3 cellular contexts compared by ENCODE assay signal in genomic region chr6:104896914-104897313, GRCh38.
TF ChIP-seq lines count a peak whose summit lies in the region.

No MANE protein-coding gene starts in this region.

TF ChIP-seq in SK-N-SH, 30 proteins besides CTCF, POLR2A, EP300 and RAD21 (continued from another document):
- no peak for TF ChIP-seq ZBTB33 (IDR thresholded peaks at IDR 0.05; ENCODE audit: borderline replicate concordance, low read depth)
- TF ChIP-seq USF1 (IDR thresholded peaks at IDR 0.05; ENCODE audit: borderline replicate concordance, low read depth): no peak
TF ChIP-seq in SK-N-SH: peak in this region for 0.

TF ChIP-seq in SK-N-SH treated with all-trans-retinoic acid at 6 μM for 48 hours, 23 proteins besides CTCF, POLR2A, EP300 and RAD21 (continued from another document):
- no peak for TF ChIP-seq TSHZ2 (CRISPR knock-in tag; IDR thresholded peaks at IDR 0.05)
- TF ChIP-seq ZNF8 (CRISPR knock-in tag; IDR thresholded peaks at IDR 0.05): no peak
- no peak for TF ChIP-seq CREB5 (CRISPR knock-in tag; IDR thresholded peaks at IDR 0.05; ENCODE audit: low read depth)
- no peak for TF ChIP-seq PATZ1 (CRISPR knock-in tag; IDR thresholded peaks at IDR 0.05; ENCODE audit: borderline replicate concordance)
- TF ChIP-seq ZNF70 (CRISPR knock-in tag; IDR thresholded peaks at IDR 0.05): no peak
- no peak for TF ChIP-seq BACH2 (CRISPR knock-in tag; IDR thresholded peaks at IDR 0.05; ENCODE audit: borderline replicate concordance)
- TF ChIP-seq ZFP30 (CRISPR knock-in tag; IDR thresholded peaks at IDR 0.05): no peak
- no peak for TF ChIP-seq PPARA (CRISPR knock-in tag; IDR thresholded peaks at IDR 0.05; ENCODE audit: borderline replicate concordance)
- TF ChIP-seq RARB (CRISPR knock-in tag; IDR thresholded peaks at IDR 0.05): no peak
- no peak for TF ChIP-seq SNAI2 (CRISPR knock-in tag; IDR thresholded peaks at IDR 0.05)
- TF ChIP-seq ZFP3 (CRISPR knock-in tag; IDR thresholded peaks at IDR 0.05): no peak

TF ChIP-seq in Ishikawa, 13 proteins besides CTCF, POLR2A, EP300 and RAD21 (continued from another document):
- TF ChIP-seq CREB1 (IDR thresholded peaks at IDR 0.05; ENCODE audit: low read depth) (no peak), USF1 (IDR thresholded peaks at IDR 0.05) (no peak), NFIC (IDR thresholded peaks at IDR 0.05) (no peak), CEBPB (IDR thresholded peaks at IDR 0.05) (no peak)
